Comparison of ENCODE assay signal across 1 cellular context in the genomic region with DNA sequence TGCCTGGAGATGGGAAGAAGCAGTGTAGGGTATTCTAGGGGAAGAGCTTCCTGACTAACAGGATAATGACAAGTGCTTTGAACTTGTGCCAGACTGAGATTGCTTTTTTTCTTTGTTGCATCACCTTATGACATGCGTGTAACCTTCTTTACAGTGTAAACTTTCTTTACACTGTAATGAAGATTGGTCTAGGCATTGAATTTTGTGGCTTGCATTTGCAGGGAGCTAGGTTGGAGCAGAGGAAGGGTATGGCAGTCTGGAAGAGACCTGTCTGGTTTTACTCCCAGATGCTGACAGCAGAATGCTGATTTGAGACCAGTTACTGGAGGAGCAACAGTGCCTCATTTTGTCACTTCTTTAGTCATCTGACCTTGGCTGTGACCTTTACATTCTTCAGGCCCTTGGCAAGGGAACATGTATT.
A peak's percentile ranks its signal among the peaks of the same experiment; 100 is the strongest.
TF ChIP-seq lines count a peak whose summit lies in the region.

No MANE protein-coding gene starts in this region.

TF ChIP-seq in endothelial cell of umbilical vein, 7 proteins besides CTCF, POLR2A, EP300 and RAD21 (continued from another document):
- TF ChIP-seq POLR2AphosphoS5 (IDR thresholded peaks at IDR 0.05; ENCODE audit: insufficient read depth, low read depth, low read length) (peak; percentile 45), JUN (IDR thresholded peaks at IDR 0.05; ENCODE audit: borderline replicate concordance, insufficient read depth, insufficient read length, low read depth) (peak; percentile 30)
TF ChIP-seq in endothelial cell of umbilical vein: peak in this region for 2.
